8 cellular contexts compared by ENCODE assay signal in the genomic region with DNA sequence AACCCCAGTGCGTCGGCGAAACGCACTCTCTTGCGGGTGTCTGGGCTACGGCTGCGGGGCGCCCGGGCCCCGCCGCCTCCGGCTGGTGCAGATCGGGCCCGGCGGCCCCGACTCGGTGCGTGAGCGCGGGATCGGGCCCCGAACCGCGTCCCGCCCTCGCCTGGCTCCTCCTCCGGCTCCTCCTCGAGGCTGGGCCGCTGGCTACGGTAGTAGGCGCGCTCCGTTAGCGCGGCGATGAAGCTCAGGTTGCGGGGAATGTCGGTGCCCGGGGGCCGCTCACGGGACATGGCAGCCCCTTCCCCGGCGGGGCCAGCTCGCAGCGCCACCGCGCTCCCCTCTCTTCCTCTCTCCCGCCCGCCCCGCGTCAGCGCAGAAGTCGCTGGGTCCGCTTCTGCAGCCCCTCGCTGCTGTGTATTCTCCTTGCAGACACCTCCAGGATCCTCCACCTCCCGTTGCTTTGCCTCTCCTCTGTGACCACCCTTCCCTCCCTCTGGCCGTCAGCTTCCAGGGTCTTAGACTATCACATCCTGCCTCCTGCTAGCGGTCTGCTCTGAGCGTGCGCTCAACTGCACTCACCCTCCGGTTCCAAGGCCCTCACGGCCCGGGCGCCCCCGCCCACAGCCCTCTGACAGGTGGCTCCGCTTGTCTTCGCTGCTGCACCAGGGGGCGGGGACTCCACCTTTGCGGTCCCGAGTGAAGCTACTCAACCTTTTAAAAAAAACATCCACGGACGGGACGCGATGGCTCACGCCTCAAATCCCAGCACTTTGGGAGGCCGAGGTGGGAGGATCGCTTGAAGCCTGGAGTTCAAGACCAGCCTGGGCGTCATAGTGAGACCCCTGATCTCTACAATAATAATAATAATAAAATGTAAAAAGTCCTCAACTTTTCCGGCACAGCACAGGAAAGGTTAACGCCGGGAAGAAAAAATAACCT. TPM values are rescaled to one million over a fixed set of nuclear protein-coding genes. Genes with fewer than 3 reads are reported as not detected.
A peak's percentile ranks its signal among the peaks of the same experiment; 100 is the strongest.
DNase-seq lines count a peak whose midpoint lies in the region; ATAC-seq and TF ChIP-seq lines count a peak whose summit lies in the region.

PPP1R3E (minus strand) TSS at position 570 of the 936 bp plus-strand sequence; CDS start at position 287, 283 bp downstream.

- H2BK5ac ChIP-seq in mesendoderm (ENCODE audit: low read length): no peak within 1 kb of the TSS

- peak within 1 kb of the TSS; percentile 70 for H3K9ac ChIP-seq in mesendoderm (ENCODE audit: low read length)

- H2BK15ac ChIP-seq in mesendoderm (replicated peaks; ENCODE audit: low read depth): no peak within 1 kb of the TSS

- no peak within 1 kb of the TSS for H2AK5ac ChIP-seq in mesendoderm (ENCODE audit: low read length)

- POLR2A ChIA-PET in activated CD8-positive, alpha-beta T cell treated with anti-CD3 and anti-CD28 coated beads for 36 hours (lab: Charles Lee): interaction anchor here (0.7 to 6.5 kb wide), 14 partner anchors 8 to 536 kb away, joined by 3 to 139 read pairs (median 6); partner anchors contain the start of genes ACIN1, C14orf119, HOMEZ and OXA1L

- H3K4me1 Mint-ChIP-seq in activated CD8-positive, alpha-beta T cell treated with anti-CD3 and anti-CD28 coated beads for 36 hours (ENCODE audit: low read depth): peaks cover 20% of the 10 kb centered on the region

- peaks cover 6% of the 10 kb centered on the region for H3K79me1 ChIP-seq in mesendoderm (ENCODE audit: low read length)

- H3K23ac ChIP-seq in mesendoderm (ENCODE audit: low read length): no peak within 1 kb of the TSS

- intact Hi-C loops in activated CD8-positive, alpha-beta T cell treated with anti-CD3 and anti-CD28 coated beads for 36 hours (cut with micrococcal nuclease): no loop called here

- CTCF ChIA-PET in activated CD8-positive, alpha-beta T cell treated with anti-CD3 and anti-CD28 coated beads for 36 hours (lab: Charles Lee): interaction anchor here (0.7 to 7.1 kb wide), 11 partner anchors 11 to 256 kb away, joined by 3 to 78 read pairs (median 3); partner anchors contain the start of genes HOMEZ and PABPN1

- no CpG with 5 or more reads among the region's 81 CpGs for WGBS in mesendoderm (ENCODE audit: extremely low coverage, insufficient coverage, low lambda C conversion rate)

- peaks cover 6% of the 10 kb centered on the region for H3K79me2 ChIP-seq in mesendoderm (ENCODE audit: control insufficient read depth, insufficient read depth, low read length)

- no peak for TF ChIP-seq CTCF in activated CD8-positive, alpha-beta T cell treated with anti-CD3 and anti-CD28 coated beads for 36 hours (IDR thresholded peaks at IDR 0.05)

- no peaks in the 10 kb centered on the region for H3K36me3 ChIP-seq in mesendoderm (ENCODE audit: control insufficient read depth, insufficient read depth, low read length)

- peak within 1 kb of the TSS; percentile 97 for H3K27ac Mint-ChIP-seq in activated CD8-positive, alpha-beta T cell treated with anti-CD3 and anti-CD28 coated beads for 36 hours

- H3K27me3 Mint-ChIP-seq in activated CD8-positive, alpha-beta T cell treated with anti-CD3 and anti-CD28 coated beads for 36 hours: peaks cover 19% of the 10 kb centered on the region

- peak within 1 kb of the TSS; percentile 47 for H3K4me2 ChIP-seq in mesendoderm (ENCODE audit: low read length)

- peak within 1 kb of the TSS; percentile 95 for H3K56ac ChIP-seq in mesendoderm (ENCODE audit: low read length)

- H3K4me1 ChIP-seq in mesendoderm (ENCODE audit: control insufficient read depth, low read depth, low read length): peaks cover 2% of the 10 kb centered on the region

- no peaks in the 10 kb centered on the region for H3K27me3 ChIP-seq in mesendoderm (ENCODE audit: insufficient read depth, low read length, poor library complexity)

- peak within 1 kb of the TSS; percentile 91 for H3K4me3 Mint-ChIP-seq in activated CD8-positive, alpha-beta T cell treated with anti-CD3 and anti-CD28 coated beads for 36 hours

- H4K5ac ChIP-seq in mesendoderm (ENCODE audit: low read length): no peak within 1 kb of the TSS

- ATAC-seq in HG03439 (IDR thresholded peaks at IDR 0.05; ENCODE audit: unreplicated experiment): peak; percentile 35
- ATAC-seq in activated CD8-positive, alpha-beta T cell treated with anti-CD3 and anti-CD28 coated beads for 36 hours: peak; percentile 50

- no peak within 1 kb of the TSS for H4K8ac ChIP-seq in mesendoderm (ENCODE audit: low read depth, low read length)

- no peaks in the 10 kb centered on the region for H3K9me3 Mint-ChIP-seq in activated CD8-positive, alpha-beta T cell treated with anti-CD3 and anti-CD28 coated beads for 36 hours

- DNase-seq in AML-193 (lab: John Stamatoyannopoulos, UW) (peak; percentile 26 to 45), NCI-H69 (lab: John Stamatoyannopoulos, UW) (peak; percentile 87), mesendoderm (peak; percentile 80)
- peak; percentile 97 for DNase-seq in activated CD8-positive, alpha-beta T cell treated with anti-CD3 and anti-CD28 coated beads for 36 hours
- DNase-seq in effector CD8-positive, alpha-beta T cell (lab: John Stamatoyannopoulos, UW): peak; percentile 78
- peak; percentile 72 for DNase-seq in stimulated activated CD8-positive, alpha-beta memory T cell treated with anti-CD3 and anti-CD28 coated beads, Interleukin-15, amount 100 ng/mL, for 1 hour (ENCODE audit: low read depth)

- H3K36me3 Mint-ChIP-seq in activated CD8-positive, alpha-beta T cell treated with anti-CD3 and anti-CD28 coated beads for 36 hours (ENCODE audit: low read depth): peaks cover 29% of the 10 kb centered on the region

- H3K18ac ChIP-seq in mesendoderm (ENCODE audit: low read length): peak within 1 kb of the TSS; percentile 16

- TF ChIP-seq POLR2A in GM19099 (IDR thresholded peaks at IDR 0.05; ENCODE audit: extremely low read depth, insufficient read length, low read depth): peak; percentile 83

- H3K4me3 ChIP-seq in mesendoderm (ENCODE audit: low read length): peak within 1 kb of the TSS; percentile 1

- no peak within 1 kb of the TSS for H2BK120ac ChIP-seq in mesendoderm (ENCODE audit: low read depth, low read length)

- H3K4ac ChIP-seq in mesendoderm (ENCODE audit: low read depth, low read length): no peak within 1 kb of the TSS

- peak within 1 kb of the TSS; percentile 31 for H3K27ac ChIP-seq in mesendoderm (ENCODE audit: low read depth, low read length)

RNA-seq across cellular contexts. Expression of gene PPP1R3E, which starts in this region (rescaled TPM):
- total RNA-seq in activated CD8-positive, alpha-beta T cell treated with anti-CD3 and anti-CD28 coated beads for 36 hours: 10 to 100 TPM; 43.9 to 47.9 TPM
- 1.8 TPM for polyA plus RNA-seq in mesendoderm (2013, experiment 1 of 2)
- polyA plus RNA-seq in mesendoderm (2013, experiment 2 of 2): 1.8 TPM

Comparison
In these comparisons a context has a peak if more than half of its experiments do, and no peak if none do; other contexts are left out.
1. Peak in every context shown above with its lines: DNase-seq, ATAC-seq, H3K4me3 ChIP-seq and H3K27ac ChIP-seq.
2. DNase-seq: peak in every context shown above with its lines; median percentile 97 in activated CD8-positive, alpha-beta T cell treated with anti-CD3 and anti-CD28 coated beads for 36 hours; 87 in NCI-H69; 80 in mesendoderm; 78 in effector CD8-positive, alpha-beta T cell; 72 in stimulated activated CD8-positive, alpha-beta memory T cell treated with anti-CD3 and anti-CD28 coated beads, Interleukin-15, amount 100 ng/mL, for 1 hour; 36 in AML-193.